ENCODE assay signal across 1 cellular context in the genomic region with DNA sequence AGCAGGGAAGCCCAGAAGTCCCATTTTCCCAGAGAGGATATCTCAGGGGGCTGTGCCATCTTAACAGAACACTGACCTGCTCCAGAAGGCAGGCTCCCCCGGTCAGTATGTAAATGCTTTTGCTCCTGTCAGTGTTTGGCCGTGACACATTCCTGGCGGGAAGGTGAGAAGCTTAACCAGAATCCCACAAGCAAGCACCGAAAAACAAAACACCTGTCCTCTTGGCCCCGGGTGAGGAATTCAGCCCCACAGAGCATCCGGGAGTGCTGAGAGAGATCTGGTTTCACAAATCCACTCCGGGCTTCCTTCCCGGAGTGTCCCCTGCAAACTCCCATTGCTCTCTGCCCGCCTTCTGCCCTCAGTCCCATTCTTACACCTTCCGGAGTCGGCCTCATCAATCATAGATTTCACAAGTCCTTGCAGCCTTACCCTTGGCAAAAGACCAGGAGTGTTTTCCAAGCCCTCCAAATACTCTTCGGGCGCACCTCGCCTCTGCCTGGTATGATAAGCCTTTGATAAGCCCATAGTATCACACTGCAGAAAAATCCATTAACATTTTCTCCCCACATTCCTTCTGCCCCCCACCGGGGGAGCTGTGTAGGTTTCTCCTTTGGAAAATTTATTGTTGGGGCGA.
TF ChIP-seq lines count a peak whose summit lies in the region.

No MANE protein-coding gene starts in this region.

TF ChIP-seq in HepG2, 621 proteins besides CTCF, POLR2A, EP300 and RAD21 (continued from another document and continues in another):
- TF ChIP-seq MBNL3 (CRISPR knock-in tag; conservative IDR thresholded peaks at IDR 0.05) (no peak), RBAK (CRISPR knock-in tag; IDR thresholded peaks at IDR 0.05) (no peak), GATA4 (IDR thresholded peaks at IDR 0.05; ENCODE audit: borderline replicate concordance, low read depth) (no peak), ZNF512B (CRISPR knock-in tag; IDR thresholded peaks at IDR 0.05; ENCODE audit: borderline replicate concordance) (0 out of 2 replicates have a peak, but pooled peaks have one; percentile 43), SMYD3 (CRISPR knock-in tag; IDR thresholded peaks at IDR 0.05) (no peak), ZNF12 (CRISPR knock-in tag; IDR thresholded peaks at IDR 0.05) (no peak), GMEB2 (CRISPR knock-in tag; IDR thresholded peaks at IDR 0.05; ENCODE audit: low read depth) (no peak), TAF15 (IDR thresholded peaks at IDR 0.05; ENCODE audit: low read depth, low read length, poor library complexity, severe bottlenecking) (no peak), ZNF333 (CRISPR knock-in tag; IDR thresholded peaks at IDR 0.05; ENCODE audit: borderline replicate concordance) (no peak), ZC3H4 (CRISPR knock-in tag; IDR thresholded peaks at IDR 0.05; ENCODE audit: borderline replicate concordance) (no peak), ZKSCAN1 (IDR thresholded peaks at IDR 0.05; ENCODE audit: low read length) (no peak), ATM (IDR thresholded peaks at IDR 0.05; ENCODE audit: borderline replicate concordance) (no peak), ZNF30 (CRISPR knock-in tag; IDR thresholded peaks at IDR 0.05) (no peak), ZNF10 (CRISPR knock-in tag; IDR thresholded peaks at IDR 0.05; ENCODE audit: borderline replicate concordance, low read depth) (no peak), PHB2 (IDR thresholded peaks at IDR 0.05; ENCODE audit: partially characterized antibody) (no peak), HMGXB4 (CRISPR knock-in tag; IDR thresholded peaks at IDR 0.05; ENCODE audit: borderline replicate concordance in 1 of 2, low read depth in 1 of 2) (no peak), SOX13 (IDR thresholded peaks at IDR 0.05) (no peak), SOX13 (CRISPR knock-in tag; conservative IDR thresholded peaks at IDR 0.05 in 1 of 2, IDR thresholded peaks at IDR 0.05 in 1 of 2) (0 out of 4 replicates have a peak, but pooled peaks of 1 of the 2 experiments have one; percentile 12), TRIM24 (CRISPR knock-in tag; IDR thresholded peaks at IDR 0.05) (no peak), ZNF572 (CRISPR knock-in tag; IDR thresholded peaks at IDR 0.05) (no peak), ERF (CRISPR knock-in tag; IDR thresholded peaks at IDR 0.05) (no peak), CCAR2 (optimal IDR thresholded peaks at IDR 0.05; ENCODE audit: low read depth, low read length) (no peak), TEAD3 (CRISPR knock-in tag; optimal IDR thresholded peaks at IDR 0.05; ENCODE audit: borderline replicate concordance) (peak; percentile 24), ZNF543 (CRISPR knock-in tag; IDR thresholded peaks at IDR 0.05) (no peak), SP4 (CRISPR knock-in tag; IDR thresholded peaks at IDR 0.05) (no peak), GLMP (CRISPR knock-in tag; IDR thresholded peaks at IDR 0.05; ENCODE audit: borderline replicate concordance) (no peak), REPIN1 (CRISPR knock-in tag; IDR thresholded peaks at IDR 0.05; ENCODE audit: borderline replicate concordance, low read depth) (no peak), ZNF205 (CRISPR knock-in tag; IDR thresholded peaks at IDR 0.05) (no peak), GFI1 (CRISPR knock-in tag; IDR thresholded peaks at IDR 0.05; ENCODE audit: borderline replicate concordance) (no peak), ELF3 (CRISPR knock-in tag; IDR thresholded peaks at IDR 0.05) (0 out of 2 replicates have a peak, but pooled peaks have one; percentile 25), TCF7 (IDR thresholded peaks at IDR 0.05; ENCODE audit: low read depth) (peak; percentile 65), MEF2D (CRISPR knock-in tag; IDR thresholded peaks at IDR 0.05) (no peak), TSC22D2 (CRISPR knock-in tag; IDR thresholded peaks at IDR 0.05; ENCODE audit: borderline replicate concordance) (no peak), SPEN (CRISPR knock-in tag; IDR thresholded peaks at IDR 0.05; ENCODE audit: low read depth) (no peak), ARNTL (CRISPR knock-in tag; IDR thresholded peaks at IDR 0.05) (no peak), IRX3 (CRISPR knock-in tag; IDR thresholded peaks at IDR 0.05; ENCODE audit: borderline replicate concordance, low read depth) (no peak), YY1 (IDR thresholded peaks at IDR 0.05; ENCODE audit: insufficient read depth, insufficient replicate concordance, low read depth, low read length) (no peak), CC2D1A (CRISPR knock-in tag; IDR thresholded peaks at IDR 0.05) (no peak), ETV5 (CRISPR knock-in tag; IDR thresholded peaks at IDR 0.05; ENCODE audit: borderline replicate concordance) (peak; percentile 55; the same call in 1 of the 2 replicates), GATAD2A (CRISPR knock-in tag; IDR thresholded peaks at IDR 0.05) (0 out of 2 replicates have a peak, but pooled peaks have one; percentile 14), KLF15 (CRISPR knock-in tag; IDR thresholded peaks at IDR 0.05; ENCODE audit: borderline replicate concordance) (no peak), GPBP1L1 (CRISPR knock-in tag; IDR thresholded peaks at IDR 0.05) (no peak), HNF4A (CRISPR knock-in tag; IDR thresholded peaks at IDR 0.05) (no peak)
- TF ChIP-seq, protein P1, sequence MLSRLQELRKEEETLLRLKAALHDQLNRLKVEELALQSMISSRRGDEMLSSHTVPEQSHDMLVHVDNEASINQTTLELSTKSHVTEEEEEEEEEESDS (CRISPR knock-in tag; IDR thresholded peaks at IDR 0.05; ENCODE audit: borderline replicate concordance) = no peak
- TF ChIP-seq, protein P2, sequence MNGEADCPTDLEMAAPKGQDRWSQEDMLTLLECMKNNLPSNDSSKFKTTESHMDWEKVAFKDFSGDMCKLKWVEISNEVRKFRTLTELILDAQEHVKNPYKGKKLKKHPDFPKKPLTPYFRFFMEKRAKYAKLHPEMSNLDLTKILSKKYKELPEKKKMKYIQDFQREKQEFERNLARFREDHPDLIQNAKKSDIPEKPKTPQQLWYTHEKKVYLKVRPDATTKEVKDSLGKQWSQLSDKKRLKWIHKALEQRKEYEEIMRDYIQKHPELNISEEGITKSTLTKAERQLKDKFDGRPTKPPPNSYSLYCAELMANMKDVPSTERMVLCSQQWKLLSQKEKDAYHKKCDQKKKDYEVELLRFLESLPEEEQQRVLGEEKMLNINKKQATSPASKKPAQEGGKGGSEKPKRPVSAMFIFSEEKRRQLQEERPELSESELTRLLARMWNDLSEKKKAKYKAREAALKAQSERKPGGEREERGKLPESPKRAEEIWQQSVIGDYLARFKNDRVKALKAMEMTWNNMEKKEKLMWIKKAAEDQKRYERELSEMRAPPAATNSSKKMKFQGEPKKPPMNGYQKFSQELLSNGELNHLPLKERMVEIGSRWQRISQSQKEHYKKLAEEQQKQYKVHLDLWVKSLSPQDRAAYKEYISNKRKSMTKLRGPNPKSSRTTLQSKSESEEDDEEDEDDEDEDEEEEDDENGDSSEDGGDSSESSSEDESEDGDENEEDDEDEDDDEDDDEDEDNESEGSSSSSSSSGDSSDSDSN (CRISPR knock-in tag; IDR thresholded peaks at IDR 0.05) = no peak
- TF ChIP-seq, protein P3, sequence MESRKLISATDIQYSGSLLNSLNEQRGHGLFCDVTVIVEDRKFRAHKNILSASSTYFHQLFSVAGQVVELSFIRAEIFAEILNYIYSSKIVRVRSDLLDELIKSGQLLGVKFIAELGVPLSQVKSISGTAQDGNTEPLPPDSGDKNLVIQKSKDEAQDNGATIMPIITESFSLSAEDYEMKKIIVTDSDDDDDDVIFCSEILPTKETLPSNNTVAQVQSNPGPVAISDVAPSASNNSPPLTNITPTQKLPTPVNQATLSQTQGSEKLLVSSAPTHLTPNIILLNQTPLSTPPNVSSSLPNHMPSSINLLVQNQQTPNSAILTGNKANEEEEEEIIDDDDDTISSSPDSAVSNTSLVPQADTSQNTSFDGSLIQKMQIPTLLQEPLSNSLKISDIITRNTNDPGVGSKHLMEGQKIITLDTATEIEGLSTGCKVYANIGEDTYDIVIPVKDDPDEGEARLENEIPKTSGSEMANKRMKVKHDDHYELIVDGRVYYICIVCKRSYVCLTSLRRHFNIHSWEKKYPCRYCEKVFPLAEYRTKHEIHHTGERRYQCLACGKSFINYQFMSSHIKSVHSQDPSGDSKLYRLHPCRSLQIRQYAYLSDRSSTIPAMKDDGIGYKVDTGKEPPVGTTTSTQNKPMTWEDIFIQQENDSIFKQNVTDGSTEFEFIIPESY (CRISPR knock-in tag; IDR thresholded peaks at IDR 0.05) = no peak
- TF ChIP-seq, protein P4, sequence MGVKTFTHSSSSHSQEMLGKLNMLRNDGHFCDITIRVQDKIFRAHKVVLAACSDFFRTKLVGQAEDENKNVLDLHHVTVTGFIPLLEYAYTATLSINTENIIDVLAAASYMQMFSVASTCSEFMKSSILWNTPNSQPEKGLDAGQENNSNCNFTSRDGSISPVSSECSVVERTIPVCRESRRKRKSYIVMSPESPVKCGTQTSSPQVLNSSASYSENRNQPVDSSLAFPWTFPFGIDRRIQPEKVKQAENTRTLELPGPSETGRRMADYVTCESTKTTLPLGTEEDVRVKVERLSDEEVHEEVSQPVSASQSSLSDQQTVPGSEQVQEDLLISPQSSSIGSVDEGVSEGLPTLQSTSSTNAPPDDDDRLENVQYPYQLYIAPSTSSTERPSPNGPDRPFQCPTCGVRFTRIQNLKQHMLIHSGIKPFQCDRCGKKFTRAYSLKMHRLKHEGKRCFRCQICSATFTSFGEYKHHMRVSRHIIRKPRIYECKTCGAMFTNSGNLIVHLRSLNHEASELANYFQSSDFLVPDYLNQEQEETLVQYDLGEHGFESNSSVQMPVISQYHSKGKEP (CRISPR knock-in tag; IDR thresholded peaks at IDR 0.05) = no peak
- TF ChIP-seq, protein P5, sequence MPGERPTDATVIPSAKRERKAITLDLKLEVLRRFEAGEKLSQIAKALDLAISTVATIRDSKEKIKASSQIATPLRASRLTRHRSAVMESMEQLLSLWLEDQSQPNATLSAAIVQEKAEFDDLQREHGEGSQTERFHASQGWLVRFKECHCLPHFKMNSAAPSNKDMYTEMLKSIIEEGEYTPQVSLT (CRISPR knock-in tag; IDR thresholded peaks at IDR 0.05; ENCODE audit: borderline replicate concordance, low read depth) = no peak
- TF ChIP-seq, protein P6, sequence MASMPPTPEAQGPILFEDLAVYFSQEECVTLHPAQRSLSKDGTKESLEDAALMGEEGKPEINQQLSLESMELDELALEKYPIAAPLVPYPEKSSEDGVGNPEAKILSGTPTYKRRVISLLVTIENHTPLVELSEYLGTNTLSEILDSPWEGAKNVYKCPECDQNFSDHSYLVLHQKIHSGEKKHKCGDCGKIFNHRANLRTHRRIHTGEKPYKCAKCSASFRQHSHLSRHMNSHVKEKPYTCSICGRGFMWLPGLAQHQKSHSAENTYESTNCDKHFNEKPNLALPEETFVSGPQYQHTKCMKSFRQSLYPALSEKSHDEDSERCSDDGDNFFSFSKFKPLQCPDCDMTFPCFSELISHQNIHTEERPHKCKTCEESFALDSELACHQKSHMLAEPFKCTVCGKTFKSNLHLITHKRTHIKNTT (CRISPR knock-in tag; IDR thresholded peaks at IDR 0.05) = no peak
